ENCODE assay signal across 8 cellular contexts in the genomic region with DNA sequence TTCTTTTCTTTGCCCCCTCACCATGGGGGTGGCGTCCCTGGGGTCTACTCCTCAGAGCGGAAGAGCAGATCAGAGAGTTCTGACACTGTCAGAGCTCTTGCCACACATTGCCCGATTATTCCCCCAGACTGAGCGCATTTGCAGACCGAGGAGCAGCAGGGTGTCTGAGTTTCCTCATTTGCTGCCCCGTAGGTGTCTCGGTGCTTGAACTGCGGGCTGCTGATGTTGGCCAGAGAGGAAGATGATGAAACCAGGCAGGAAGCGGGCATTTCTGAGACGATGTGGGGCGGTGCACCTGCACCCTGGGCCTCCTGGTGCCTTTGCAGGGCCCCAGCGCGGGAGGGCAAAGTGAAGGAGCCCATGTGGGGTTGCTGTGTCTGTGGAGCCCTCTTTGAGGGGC. TPM values are rescaled to one million over a fixed set of nuclear protein-coding genes. Genes with fewer than 3 reads are reported as not detected.
DNase-seq lines count a peak whose midpoint lies in the region; ATAC-seq and TF ChIP-seq lines count a peak whose summit lies in the region.

No MANE protein-coding gene starts in this region.

- no peak for TF ChIP-seq CTCF in GM10266 (IDR thresholded peaks at IDR 0.05; ENCODE audit: control insufficient read depth, insufficient read depth, low read depth, missing control alignments)

- POLR2A ChIA-PET in activated naive CD8-positive, alpha-beta T cell treated with anti-CD3 and anti-CD28 coated beads, Interleukin-2, amount 10 ng/mL, durations not matched to agents 7 days and 5 days (lab: Charles Lee): interaction anchor here (0.6 to 5.0 kb wide), 8 partner anchors 10 to 142 kb away, joined by 3 to 55 read pairs (median 4); partner anchors contain the start of genes ARSG and SLC16A6

- H3K4me1 Mint-ChIP-seq in activated naive CD8-positive, alpha-beta T cell treated with anti-CD3 and anti-CD28 coated beads, Interleukin-2, amount 10 ng/mL, durations not matched to agents 7 days and 5 days: peaks cover 69% of the 10 kb centered on the region

- peaks cover 7% of the 10 kb centered on the region for H3K36me3 Mint-ChIP-seq in activated naive CD8-positive, alpha-beta T cell treated with anti-CD3 and anti-CD28 coated beads, Interleukin-2, amount 10 ng/mL, durations not matched to agents 7 days and 5 days

- no peaks in the 10 kb centered on the region for H3K27me3 Mint-ChIP-seq in activated naive CD8-positive, alpha-beta T cell treated with anti-CD3 and anti-CD28 coated beads, Interleukin-2, amount 10 ng/mL, durations not matched to agents 7 days and 5 days

- H3K9me3 Mint-ChIP-seq in activated naive CD8-positive, alpha-beta T cell treated with anti-CD3 and anti-CD28 coated beads, Interleukin-2, amount 10 ng/mL, durations not matched to agents 7 days and 5 days: no peaks in the 10 kb centered on the region

- peak; percentile 58 for ATAC-seq in HG02798 (IDR thresholded peaks at IDR 0.05; ENCODE audit: poor library complexity, unreplicated experiment)
- ATAC-seq in activated naive CD8-positive, alpha-beta T cell treated with anti-CD3 and anti-CD28 coated beads, Interleukin-2, amount 10 ng/mL, durations not matched to agents 7 days and 5 days (ENCODE audit: low read depth): peak; percentile 86

- H3K27ac Mint-ChIP-seq in activated naive CD8-positive, alpha-beta T cell treated with anti-CD3 and anti-CD28 coated beads, Interleukin-2, amount 10 ng/mL, durations not matched to agents 7 days and 5 days: peak overlapping the region; percentile 97

- H3K4me3 Mint-ChIP-seq in activated naive CD8-positive, alpha-beta T cell treated with anti-CD3 and anti-CD28 coated beads, Interleukin-2, amount 10 ng/mL, durations not matched to agents 7 days and 5 days: peak overlapping the region; percentile 75

- DNase-seq in GM10266 (ENCODE audit: extremely low spot score) (peak; percentile 43), T-helper 1 cell (peak; percentile 9 to 97 (median 29)), pons (ENCODE audit: low spot score) (no peak), NCI-H510A treated with DMSO at 0.1 percent for 48 hours (lab: John Stamatoyannopoulos, UW) (no peak), COLO668 (lab: John Stamatoyannopoulos, UW; ENCODE audit: unreplicated experiment) (no peak)
- peak; percentile 75 for DNase-seq in activated naive CD8-positive, alpha-beta T cell treated with anti-CD3 and anti-CD28 coated beads, Interleukin-2, amount 10 ng/mL, durations not matched to agents 7 days and 5 days
- peak; percentile 51 to 70 (median 68) for DNase-seq in stimulated activated CD4-positive, alpha-beta T cell treated with anti-CD3 and anti-CD28 coated beads, Interleukin-12 subunit alpha, Interleukin-12 subunit beta, amount 100 ng/mL, for 48 hours (ENCODE audit: low read depth in 2 of 3, low spot score in 1 of 3)

RNA-seq across cellular contexts. Expression of gene ARSG, which starts 55.2 kb away (rescaled TPM):
- total RNA-seq in activated naive CD8-positive, alpha-beta T cell treated with anti-CD3 and anti-CD28 coated beads, Interleukin-2, amount 10 ng/mL, durations not matched to agents 7 days and 5 days: 10 to 100 TPM; 10.4 to 10.9 TPM

RNA-seq across cellular contexts. Expression of gene SLC16A6, which starts 55.5 kb away (rescaled TPM):
- 1 to 10 TPM; 5.8 to 6.5 TPM for total RNA-seq in activated naive CD8-positive, alpha-beta T cell treated with anti-CD3 and anti-CD28 coated beads, Interleukin-2, amount 10 ng/mL, durations not matched to agents 7 days and 5 days

Comparison
In these comparisons a context has a peak if more than half of its experiments do, and no peak if none do; other contexts are left out.
1. DNase-seq: peak in GM10266 (single experiment), T-helper 1 cell (5 of 5), activated naive CD8-positive, alpha-beta T cell treated with anti-CD3 and anti-CD28 coated beads, Interleukin-2, amount 10 ng/mL, durations not matched to agents 7 days and 5 days (single experiment) and stimulated activated CD4-positive, alpha-beta T cell treated with anti-CD3 and anti-CD28 coated beads, Interleukin-12 subunit alpha, Interleukin-12 subunit beta, amount 100 ng/mL, for 48 hours (3 of 3); none in pons (single experiment), NCI-H510A treated with DMSO at 0.1 percent for 48 hours (single experiment) and COLO668 (single experiment).